ENCODE assay signal across 7 cellular contexts in the genomic region with DNA sequence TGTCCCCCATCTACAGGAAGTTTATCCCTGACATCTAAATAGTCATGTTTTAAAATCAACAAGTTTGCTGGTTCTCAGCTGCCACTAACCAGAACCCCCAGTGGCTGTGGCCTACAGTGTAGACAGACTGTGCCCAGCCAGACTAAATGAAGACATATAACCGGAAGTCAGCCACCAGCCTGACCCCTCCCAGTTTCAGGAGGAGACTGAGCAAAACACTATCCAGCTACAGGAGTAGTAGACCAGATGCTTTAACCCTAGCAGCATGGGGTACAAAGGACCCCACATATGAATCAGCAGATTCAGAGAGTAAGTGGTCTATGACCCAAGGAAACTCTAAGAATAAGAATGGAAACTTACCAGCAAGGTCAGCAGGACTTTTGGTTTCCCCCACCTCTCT.
A peak's percentile ranks its signal among the peaks of the same experiment; 100 is the strongest.
DNase-seq lines count a peak whose midpoint lies in the region; ATAC-seq, FAIRE-seq and TF ChIP-seq lines count a peak whose summit lies in the region.

No MANE protein-coding gene starts in this region.

- intact Hi-C loops in left cardiac atrium (cut with DNase I) = no loop called here

- H3K4me1 ChIP-seq in SJSA1 (replicated peaks) (peaks cover 37% of the 10 kb centered on the region), tibial nerve (peaks cover 0 to 22% (median 9%) of the 10 kb centered on the region in 4 donors)

- no peak for DNase-seq in GM12892 (ENCODE audit: insufficient read length)
- DNase-seq in SJSA1 (ENCODE audit: low read depth in 1 of 2, low spot score in 2 of 2) = peak; percentile 58 to 64
- no peak for DNase-seq in left cardiac atrium
- DNase-seq in tibial nerve (ENCODE audit: low spot score in 2 of 2) = no peak
- no peak for DNase-seq in stimulated activated CD4-positive, alpha-beta T cell treated with anti-CD3 and anti-CD28 coated beads, Interleukin-1b, Interleukin-23, amount 100 ng/mL, for 48 hours
- no peak for DNase-seq in frontal cortex (ENCODE audit: low spot score in 2 of 2)

- H3K27ac ChIP-seq in SJSA1 = peak overlapping the region; percentile 74
- no peak overlapping the region for H3K27ac ChIP-seq in tibial nerve

- FAIRE-seq in GM12892 (lab: Jason Lieb, UNC) (peak; percentile 95), frontal cortex (lab: Jason Lieb, UNC) (no peak)

- H3K9me3 ChIP-seq in SJSA1 (replicated peaks) (no peaks in the 10 kb centered on the region), tibial nerve (no peaks in the 10 kb centered on the region)

- H3K27me3 ChIP-seq in SJSA1 (replicated peaks) (no peaks in the 10 kb centered on the region), tibial nerve (no peaks in the 10 kb centered on the region)

- 35 to 44% methylated on average over 1 of the region's 1 CpG for WGBS in tibial nerve, 2 donors

- TF ChIP-seq EP300 in tibial nerve (IDR thresholded peaks at IDR 0.05) = no peak

- H3K4me3 ChIP-seq in SJSA1 (no peak overlapping the region), tibial nerve (no peak overlapping the region)

- ATAC-seq in GM21825 (IDR thresholded peaks at IDR 0.05; ENCODE audit: unreplicated experiment) = peak; percentile 71
- peak; percentile 55 to 78 for ATAC-seq in left cardiac atrium

- no peaks in the 10 kb centered on the region; the same call in 1 of the 2 replicates for H3K36me3 ChIP-seq in SJSA1
- no peaks in the 10 kb centered on the region for H3K36me3 ChIP-seq in tibial nerve

- TF ChIP-seq CTCF in tibial nerve (IDR thresholded peaks at IDR 0.05) = no peak

- TF ChIP-seq POLR2A in GM12892 (IDR thresholded peaks at IDR 0.05; ENCODE audit: low read depth, low read length) (peak; percentile 58; the same call in 1 of the 2 replicates), tibial nerve (IDR thresholded peaks at IDR 0.05) (no peak)

Comparison
In these comparisons a context has a peak if more than half of its experiments do, and no peak if none do; other contexts are left out.
1. DNase-seq: peak in SJSA1 (2 of 2); none in GM12892 (single experiment), left cardiac atrium (single experiment), tibial nerve (0 of 2), stimulated activated CD4-positive, alpha-beta T cell treated with anti-CD3 and anti-CD28 coated beads, Interleukin-1b, Interleukin-23, amount 100 ng/mL, for 48 hours (single experiment) and frontal cortex (0 of 2).